In the genomic region with DNA sequence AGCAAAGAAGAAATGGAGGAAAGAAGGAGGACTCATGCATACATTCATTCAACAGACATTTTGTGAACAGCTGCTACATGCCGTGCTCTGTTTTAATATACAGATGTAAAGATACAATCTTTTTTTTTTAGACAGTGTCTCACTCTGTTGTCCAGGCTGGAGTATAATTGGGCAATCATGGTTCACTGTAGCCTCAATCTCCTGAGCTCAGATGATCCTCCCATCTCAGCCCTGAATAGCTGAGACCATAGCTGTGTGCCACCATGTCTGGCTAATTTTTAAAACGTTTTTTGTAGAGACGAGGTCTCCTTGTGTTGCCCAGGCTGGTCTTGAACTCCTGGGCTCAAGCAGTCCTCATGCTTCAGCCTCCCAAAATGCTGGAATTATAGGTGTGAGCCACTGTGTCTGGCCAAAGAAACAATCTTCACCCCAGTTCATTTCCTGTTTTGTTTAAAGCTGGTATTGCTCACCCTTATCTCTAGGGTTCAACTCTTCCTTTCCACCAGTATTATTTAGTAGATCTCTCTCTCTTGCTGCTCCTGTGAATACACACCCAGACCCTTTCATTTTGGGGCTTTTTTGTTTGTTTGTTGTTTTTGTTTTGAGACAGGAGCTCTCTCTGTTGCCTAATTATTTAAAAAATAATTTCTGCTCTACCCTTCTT, we compare ENCODE assay signal across 20 cellular contexts.
DNase-seq lines count a peak whose midpoint lies in the region; ATAC-seq and TF ChIP-seq lines count a peak whose summit lies in the region.
"Had no signal": no experiment of that assay in that cellular context is flagged by ENCODE, and none has a peak within 500 bp of the region (broad histone marks: within the 10 kb centered on the region; RNA-seq: fewer than 3 reads in every experiment).

No MANE protein-coding gene starts in this region.

- H3K9ac ChIP-seq in PC-3 (ENCODE audit: low read length), result no peak overlapping the region

- H3K9me3 Mint-ChIP-seq in activated naive CD4-positive, alpha-beta T cell treated with anti-CD3 and anti-CD28 coated beads, Interleukin-2, amount 10 ng/mL, durations not matched to agents 7 days and 5 days, result no peaks in the 10 kb centered on the region
- no peaks in the 10 kb centered on the region for H3K9me3 Mint-ChIP-seq in endothelial cell (ENCODE audit: unreplicated experiment)
- peaks cover 12% of the 10 kb centered on the region for H3K9me3 Mint-ChIP-seq in nephron progenitor cell

- peak overlapping the region; percentile 0 for H3K27ac Mint-ChIP-seq in activated naive CD4-positive, alpha-beta T cell treated with anti-CD3 and anti-CD28 coated beads, Interleukin-2, amount 10 ng/mL, durations not matched to agents 7 days and 5 days
- H3K27ac Mint-ChIP-seq in endothelial cell (ENCODE audit: unreplicated experiment) (peak overlapping the region; percentile 81), nephron progenitor cell (peak overlapping the region; percentile 3)
- H3K27ac Mint-ChIP-seq: dendritic cell treated with granulocyte-macrophage colony-stimulating factor and Interleukin-4, amounts not matched to agents 40 ng/mL and 50 ng/mL, for 4 days had no signal

- H4K20me1 ChIP-seq in PC-3 (ENCODE audit: low read length), result no peaks in the 10 kb centered on the region; the same call in 1 of the 2 replicates

- 0 out of 2 replicates have a peak, but pooled peaks cover 3% of the 10 kb centered on the region for H3K9me3 ChIP-seq in PC-3 (ENCODE audit: low read length)
- H3K9me3 ChIP-seq: ovary had no signal

- H3K27me3 ChIP-seq in PC-3 (ENCODE audit: low read length), result no peaks in the 10 kb centered on the region
- H3K27me3 ChIP-seq: esophagus squamous epithelium, heart right ventricle, ovary had no signal

- H3K4me3 Mint-ChIP-seq in activated naive CD4-positive, alpha-beta T cell treated with anti-CD3 and anti-CD28 coated beads, Interleukin-2, amount 10 ng/mL, durations not matched to agents 7 days and 5 days, result no peak overlapping the region
- peak overlapping the region; percentile 58 for H3K4me3 Mint-ChIP-seq in endothelial cell (ENCODE audit: unreplicated experiment)
- no peak overlapping the region for H3K4me3 Mint-ChIP-seq in nephron progenitor cell
- H3K4me3 Mint-ChIP-seq: brain; dendritic cell treated with granulocyte-macrophage colony-stimulating factor and Interleukin-4, amounts not matched to agents 40 ng/mL and 50 ng/mL, for 4 days had no signal

- H3K79me2 ChIP-seq in PC-3 (ENCODE audit: low read length), result no peaks in the 10 kb centered on the region

- no peak overlapping the region for H3K4me3 ChIP-seq in PC-3 (ENCODE audit: low read length)
- H3K4me3 ChIP-seq: esophagus squamous epithelium, heart right ventricle, ovary had no signal

- peaks cover 60% of the 10 kb centered on the region for H3K36me3 Mint-ChIP-seq in activated naive CD4-positive, alpha-beta T cell treated with anti-CD3 and anti-CD28 coated beads, Interleukin-2, amount 10 ng/mL, durations not matched to agents 7 days and 5 days
- H3K36me3 Mint-ChIP-seq in endothelial cell (ENCODE audit: low read depth, unreplicated experiment) (peaks cover 19% of the 10 kb centered on the region), nephron progenitor cell (ENCODE audit: low read depth) (peaks cover 77% of the 10 kb centered on the region)

- DNase-seq in activated naive CD4-positive, alpha-beta T cell treated with anti-CD3 and anti-CD28 coated beads, Interleukin-2, amount 10 ng/mL, durations not matched to agents 7 days and 5 days, result no peak
- no peak for DNase-seq in activated naive CD4-positive, alpha-beta T cell (lab: John Stamatoyannopoulos, UW)
- DNase-seq in PC-3, result no peak
- no peak for DNase-seq in endothelial cell (ENCODE audit: low spot score)
- DNase-seq in nephron progenitor cell, result no peak
- no peak for DNase-seq in NCI-H2171 (lab: John Stamatoyannopoulos, UW)
- no peak for DNase-seq in posterior cingulate gyrus
- DNase-seq: activated CD4-positive, alpha-beta T cell treated with anti-CD3 and anti-CD28 coated beads, Interleukin-2, amount 50 U/mL, for 48 hours; activated gamma-delta T cell treated with Interleukin-2 at 50 U/mL for 16 hours; esophagus squamous epithelium; heart right ventricle; NCI-H146; NCI-H510A; ovary; SIG-M5; stimulated activated CD4-positive, alpha-beta T cell treated with anti-CD3 and anti-CD28 coated beads, Interleukin-4, amount 100 ng/mL, for 1 hour; T1000 had no signal

- BruUV-seq in PC-3 (replicated peaks; lab: Mats Ljungman, UMichigan), result TSS peak; percentile 19

- intact Hi-C loops in PC-3 (cut with micrococcal nuclease) (no loop called here), posterior cingulate gyrus (cut with DNase I) (no loop called here)

- peaks cover 5% of the 10 kb centered on the region; the same call in 1 of the 2 replicates for H3K4me1 ChIP-seq in PC-3 (ENCODE audit: insufficient read depth, low read length)

- no peak overlapping the region for H3K27ac ChIP-seq in PC-3 (ENCODE audit: low read length)
- H3K27ac ChIP-seq: ovary had no signal

- H3K4me2 ChIP-seq in PC-3 (ENCODE audit: low read length), result no peak overlapping the region

- H3K9me2 ChIP-seq in PC-3 (replicated peaks; ENCODE audit: low read length), result no peaks in the 10 kb centered on the region

- no peak for ATAC-seq in PC-3
- ATAC-seq in GM21390 (IDR thresholded peaks at IDR 0.05; ENCODE audit: unreplicated experiment), result no peak
- ATAC-seq: heart right ventricle had no signal

- H3K36me3 ChIP-seq in PC-3 (ENCODE audit: low read depth, low read length), result peaks cover 33% of the 10 kb centered on the region
- H3K36me3 ChIP-seq: ovary had no signal

- POLR2A ChIA-PET in PC-3 (lab: Charles Lee; ENCODE audit: unreplicated experiment), result no interaction called here

- peaks cover 23% of the 10 kb centered on the region for H3K4me1 Mint-ChIP-seq in activated naive CD4-positive, alpha-beta T cell treated with anti-CD3 and anti-CD28 coated beads, Interleukin-2, amount 10 ng/mL, durations not matched to agents 7 days and 5 days
- peaks cover 52% of the 10 kb centered on the region for H3K4me1 Mint-ChIP-seq in endothelial cell (ENCODE audit: unreplicated experiment)
- H3K4me1 Mint-ChIP-seq in nephron progenitor cell, result peaks cover 22% of the 10 kb centered on the region

- no peaks in the 10 kb centered on the region for H3F3A ChIP-seq in PC-3 (ENCODE audit: low read length, unreplicated experiment)

- H3K27me3 Mint-ChIP-seq in activated naive CD4-positive, alpha-beta T cell treated with anti-CD3 and anti-CD28 coated beads, Interleukin-2, amount 10 ng/mL, durations not matched to agents 7 days and 5 days, result no peaks in the 10 kb centered on the region
- H3K27me3 Mint-ChIP-seq in endothelial cell (ENCODE audit: unreplicated experiment), result peaks cover 2% of the 10 kb centered on the region
- no peaks in the 10 kb centered on the region for H3K27me3 Mint-ChIP-seq in nephron progenitor cell (ENCODE audit: low read depth, poor library complexity)
- H3K27me3 Mint-ChIP-seq: brain; dendritic cell treated with granulocyte-macrophage colony-stimulating factor and Interleukin-4, amounts not matched to agents 40 ng/mL and 50 ng/mL, for 4 days had no signal

- CTCF ChIA-PET in activated naive CD4-positive, alpha-beta T cell treated with anti-CD3 and anti-CD28 coated beads, Interleukin-2, amount 10 ng/mL, durations not matched to agents 7 days and 5 days (lab: Charles Lee), result interaction anchor here (1.7 kb wide), 1 partner anchor 9 kb away, joined by 3 read pairs; no protein-coding TSS in a partner anchor
- CTCF ChIA-PET in PC-3 (lab: Charles Lee), result no interaction called here

- H2AFZ ChIP-seq in PC-3 (ENCODE audit: low read length), result no peak overlapping the region

- TF ChIP-seq CTCF in PC-3 (conservative IDR thresholded peaks at IDR 0.05; ENCODE audit: low read depth, low read length), result no peak
- TF ChIP-seq CTCF in endothelial cell (IDR thresholded peaks at IDR 0.05; ENCODE audit: unreplicated experiment), result no peak
- no peak for TF ChIP-seq CTCF in nephron progenitor cell (IDR thresholded peaks at IDR 0.05)

Comparison
In these comparisons a context has a peak if more than half of its experiments do, and no peak if none do; other contexts are left out.
1. H3K27ac Mint-ChIP-seq: peak in every context shown above with its lines; median percentile 81 in endothelial cell; 3 in nephron progenitor cell; 0 in activated naive CD4-positive, alpha-beta T cell treated with anti-CD3 and anti-CD28 coated beads, Interleukin-2, amount 10 ng/mL, durations not matched to agents 7 days and 5 days.